31 cellular contexts compared by ENCODE assay signal in genomic region chr5:3613726-3614125, GRCh38. TPM values are rescaled to one million over a fixed set of nuclear protein-coding genes. Genes with fewer than 3 reads are reported as not detected.
"Had no signal": no experiment of that assay in that cellular context is flagged by ENCODE, and none has a peak within 500 bp of the region (broad histone marks: within the 10 kb centered on the region; RNA-seq: fewer than 3 reads in every experiment).

No MANE protein-coding gene starts in this region.

- DNase-seq: head of caudate nucleus; hippocampal formation; kidney; left colon; left lung; naive thymus-derived CD8-positive, alpha-beta T cell; occipital lobe; ovary; retina; right cardiac atrium; small intestine; spleen; stimulated activated CD4-positive, alpha-beta T cell treated with anti-CD3 and anti-CD28 coated beads, Interleukin-4, amount 100 ng/mL, for 24 hours; stimulated activated naive CD4-positive, alpha-beta T cell; tibial artery; trophoblast cell; uterus had no signal

- H3K9me3 ChIP-seq: left lung, neutrophil, ovary, spleen, suprapubic skin, thoracic aorta, tibial artery, uterus had no signal

- H3K27ac Mint-ChIP-seq: memory B cell; naive thymus-derived CD8-positive, alpha-beta T cell; nephron; progenitor cell of endocrine pancreas; stimulated activated effector memory CD8-positive, alpha-beta T cell treated with anti-CD3 and anti-CD28 coated beads, Interleukin-12 subunit alpha, Interleukin-12 subunit beta, amount 100 ng/mL, for 72 hours; stimulated activated naive CD8-positive, alpha-beta T cell treated with anti-CD3 and anti-CD28 coated beads, Interleukin-15, Interleukin-2, amounts not matched to agents 100 ng/mL and 50 ng/mL, for 24 hours had no signal

- H3K36me3 ChIP-seq: left lung, neutrophil, ovary, spleen, suprapubic skin, thoracic aorta, tibial artery, uterus had no signal

- H3K27me3 Mint-ChIP-seq: memory B cell had no signal

- H3K4me3 Mint-ChIP-seq: memory B cell; naive thymus-derived CD8-positive, alpha-beta T cell; nephron; neural crest cell; stimulated activated effector memory CD8-positive, alpha-beta T cell treated with anti-CD3 and anti-CD28 coated beads, Interleukin-12 subunit alpha, Interleukin-12 subunit beta, amount 100 ng/mL, for 72 hours; stimulated activated naive CD8-positive, alpha-beta T cell treated with anti-CD3 and anti-CD28 coated beads, Interleukin-15, Interleukin-2, amounts not matched to agents 100 ng/mL and 50 ng/mL, for 24 hours had no signal

- H3K4me1 ChIP-seq: left lung, spleen, tibial artery, uterus had no signal

- H3K4me3 ChIP-seq: left lung, lung, ovary, spleen, suprapubic skin, thoracic aorta, tibial artery, uterus had no signal

- H3K27me3 ChIP-seq: ovary, suprapubic skin, tibial artery had no signal

- H3K27ac ChIP-seq: left lung, neutrophil, ovary, spleen, suprapubic skin, thoracic aorta, tibial artery, uterus had no signal

- H3K36me3 Mint-ChIP-seq: memory B cell; stimulated activated effector memory CD8-positive, alpha-beta T cell treated with anti-CD3 and anti-CD28 coated beads, Interleukin-12 subunit alpha, Interleukin-12 subunit beta, amount 100 ng/mL, for 72 hours had no signal

- H3K9me3 Mint-ChIP-seq: nephron; neural crest cell; stimulated activated naive CD8-positive, alpha-beta T cell treated with anti-CD3 and anti-CD28 coated beads, Interleukin-15, Interleukin-2, amounts not matched to agents 100 ng/mL and 50 ng/mL, for 24 hours had no signal

- ATAC-seq: left colon; left lung; naive thymus-derived CD8-positive, alpha-beta T cell; right cardiac atrium; sciatic nerve; stimulated activated effector memory CD8-positive, alpha-beta T cell treated with anti-CD3 and anti-CD28 coated beads, Interleukin-12 subunit alpha, Interleukin-12 subunit beta, amount 100 ng/mL, for 72 hours had no signal

- H3K4me1 Mint-ChIP-seq: memory B cell; naive thymus-derived CD8-positive, alpha-beta T cell; stimulated activated effector memory CD8-positive, alpha-beta T cell treated with anti-CD3 and anti-CD28 coated beads, Interleukin-12 subunit alpha, Interleukin-12 subunit beta, amount 100 ng/mL, for 72 hours had no signal

RNA-seq across cellular contexts. Expression of gene IRX1, which starts 18.1 kb away (rescaled TPM):
- total RNA-seq: left colon; mucosa of gallbladder; naive thymus-derived CD8-positive, alpha-beta T cell; occipital lobe; ovary; right cardiac atrium; spleen; ureter; uterus had no signal
- polyA plus RNA-seq: liver; naive thymus-derived CD8-positive, alpha-beta T cell; ovary; small intestine; spleen had no signal
